ENCODE assay signal across 9 cellular contexts in the genomic region with DNA sequence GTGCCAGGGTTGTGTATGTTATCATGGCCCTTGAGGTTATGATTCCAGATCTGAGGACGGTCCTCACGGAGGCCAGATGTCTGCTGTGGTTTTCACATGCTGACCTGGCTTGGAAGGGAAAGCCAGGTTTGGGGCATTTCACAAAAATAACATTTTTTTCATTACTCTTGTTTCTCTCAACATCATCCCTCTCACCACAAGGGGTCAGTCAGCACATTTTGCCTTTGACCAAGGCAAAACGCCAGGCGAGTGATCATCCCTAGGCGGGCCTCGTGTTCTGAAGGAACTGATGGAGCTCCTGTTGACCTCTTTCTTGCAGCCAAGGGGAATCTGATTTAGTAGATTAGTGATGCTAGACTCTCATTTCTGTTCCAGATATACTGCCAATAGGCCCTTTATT.
DNase-seq lines count a peak whose midpoint lies in the region; ATAC-seq and TF ChIP-seq lines count a peak whose summit lies in the region.
"Had no signal": no experiment of that assay in that cellular context is flagged by ENCODE, and none has a peak within 500 bp of the region (broad histone marks: within the 10 kb centered on the region; RNA-seq: fewer than 3 reads in every experiment).

No MANE protein-coding gene starts in this region.

- H3K27me3 ChIP-seq in Panc1 (ENCODE audit: control insufficient read depth, insufficient read depth, low read length) = peaks cover 2% of the 10 kb centered on the region; the same call in 1 of the 2 replicates
- no peaks in the 10 kb centered on the region for H3K27me3 ChIP-seq in esophagus squamous epithelium

- H3K9me3 Mint-ChIP-seq in Calu3 (ENCODE audit: low read depth, unreplicated experiment) = no peaks in the 10 kb centered on the region
- H3K9me3 Mint-ChIP-seq: T-helper 1 cell treated with Interleukin-12 subunit alpha and Interleukin-12 subunit beta and Interleukin-4 antibody, amounts not matched to agents 30 μg/mL and 1 μg/mL, for 36 hours had no signal

- ATAC-seq in GM21723 (IDR thresholded peaks at IDR 0.05; ENCODE audit: unreplicated experiment) (peak; percentile 59), Panc1 (no peak), GM19463 (IDR thresholded peaks at IDR 0.05; ENCODE audit: unreplicated experiment) (no peak), GM21737 (IDR thresholded peaks at IDR 0.05; ENCODE audit: unreplicated experiment) (no peak), HG03378 (IDR thresholded peaks at IDR 0.05; ENCODE audit: unreplicated experiment) (no peak)

- TF ChIP-seq POLR2A in esophagus squamous epithelium (IDR thresholded peaks at IDR 0.05) = no peak

- BruUV-seq in Calu3 (replicated peaks; lab: Mats Ljungman, UMichigan) (no TSS peak), Panc1 (replicated peaks; lab: Mats Ljungman, UMichigan) (no TSS peak)

- peak; percentile 30 for TF ChIP-seq CTCF in Calu3 (IDR thresholded peaks at IDR 0.05; ENCODE audit: unreplicated experiment)
- peak; percentile 74 for TF ChIP-seq CTCF in Panc1 (IDR thresholded peaks at IDR 0.05)
- TF ChIP-seq CTCF in esophagus squamous epithelium (IDR thresholded peaks at IDR 0.05) = peak in 5 of 6 experiments; percentile 22 to 44 (median 30)

- H3K36me3 ChIP-seq in Panc1 (ENCODE audit: control insufficient read depth, insufficient read depth, low read length) (no peaks in the 10 kb centered on the region), esophagus squamous epithelium (no peaks in the 10 kb centered on the region)

- no peaks in the 10 kb centered on the region for H3K4me1 ChIP-seq in Panc1 (ENCODE audit: control insufficient read depth, insufficient read depth, low read length)
- no peaks in the 10 kb centered on the region for H3K4me1 ChIP-seq in esophagus squamous epithelium

- CTCF ChIA-PET in Calu3 (lab: Charles Lee) (interaction anchor here (1.0 to 1.2 kb wide), 3 partner anchors 34 to 133 kb away, joined by 3 to 6 read pairs (median 3); a partner anchor contains a TSS), Panc1 (lab: Charles Lee) (interaction anchor here (0.6 to 0.7 kb wide), 2 partner anchors 20 to 1777 kb away, joined by 3 to 4 read pairs; no protein-coding TSS in a partner anchor)

- no peak overlapping the region for H3K27ac ChIP-seq in Panc1 (ENCODE audit: low read length)
- no peak overlapping the region for H3K27ac ChIP-seq in esophagus squamous epithelium

- DNase-seq in Calu3 (peak; percentile 43), Panc1 (ENCODE audit: low read depth, low spot score) (peak; percentile 10), esophagus squamous epithelium (lab: John Stamatoyannopoulos, UW) (no peak), myocyte (ENCODE audit: low read depth) (peak; percentile 62)

- no peaks in the 10 kb centered on the region for H3K9me3 ChIP-seq in Panc1 (ENCODE audit: control insufficient read depth, insufficient read depth, low read depth, low read length)
- no peaks in the 10 kb centered on the region for H3K9me3 ChIP-seq in esophagus squamous epithelium

- H3K27ac Mint-ChIP-seq in Calu3 (ENCODE audit: unreplicated experiment) = no peak overlapping the region
- H3K27ac Mint-ChIP-seq: T-helper 1 cell treated with Interleukin-12 subunit alpha and Interleukin-12 subunit beta and Interleukin-4 antibody, amounts not matched to agents 30 μg/mL and 1 μg/mL, for 36 hours had no signal

- 25 to 41% methylated on average over 6 of the region's 6 CpGs for WGBS in esophagus squamous epithelium, 2 donors

- H3K4me3 ChIP-seq in Panc1 (ENCODE audit: low read depth in 2 of 2, low read length in 2 of 2) (no peak overlapping the region), esophagus squamous epithelium (no peak overlapping the region)

- H3K4me3 Mint-ChIP-seq in Calu3 (ENCODE audit: low read depth, unreplicated experiment) = no peak overlapping the region
- H3K4me3 Mint-ChIP-seq: T-helper 1 cell treated with Interleukin-12 subunit alpha and Interleukin-12 subunit beta and Interleukin-4 antibody, amounts not matched to agents 30 μg/mL and 1 μg/mL, for 36 hours had no signal

- H3K36me3 Mint-ChIP-seq in Calu3 (ENCODE audit: insufficient read depth, unreplicated experiment) = no peaks in the 10 kb centered on the region

- POLR2A ChIA-PET in Panc1 (lab: Charles Lee) = no interaction called here

- no peaks in the 10 kb centered on the region for H3K4me1 Mint-ChIP-seq in Calu3 (ENCODE audit: low read depth, unreplicated experiment)

- intact Hi-C loops in Calu3 (cut with micrococcal nuclease; ENCODE audit: unreplicated experiment) = loop anchor here (2.0 to 5.0 kb wide), 2 partner anchors 134 to 417 kb away; a partner anchor contains a TSS
- intact Hi-C loops in Panc1 (cut with micrococcal nuclease; ENCODE audit: unreplicated experiment) = no loop called here
- intact Hi-C loops in esophagus squamous epithelium (cut with DNase I) = no loop called here

- peaks cover 39% of the 10 kb centered on the region for H3K27me3 Mint-ChIP-seq in Calu3 (ENCODE audit: unreplicated experiment)

- in situ Hi-C loops in Panc1 (cut with HindIII; ENCODE audit: low pct_unique_long_range_greater_than_20kb, low sequenced_read_pairs) = no loop called here
